Comparison of ENCODE assay signal across 17 cellular contexts in the genomic region with DNA sequence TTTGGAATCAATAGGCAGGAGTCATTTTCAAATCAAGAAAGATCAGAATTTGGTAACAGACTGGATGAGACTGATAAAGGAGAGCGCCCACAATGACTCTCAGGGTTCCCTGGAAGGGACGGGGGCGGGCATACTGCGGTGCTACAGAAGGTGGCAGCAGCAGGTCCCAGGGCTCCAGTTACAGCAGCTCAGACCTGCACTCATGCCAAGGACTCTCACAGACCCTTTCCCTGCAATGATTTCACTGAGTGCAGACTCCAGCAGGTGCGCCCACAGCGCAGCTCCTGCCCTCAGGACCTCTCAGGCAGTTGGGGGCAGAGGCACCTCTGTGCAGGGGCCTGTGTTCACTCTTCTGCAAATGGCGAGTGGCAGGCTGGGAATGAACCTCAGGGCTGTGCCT.
DNase-seq lines count a peak whose midpoint lies in the region; ATAC-seq, FAIRE-seq and TF ChIP-seq lines count a peak whose summit lies in the region.
"Had no signal": no experiment of that assay in that cellular context is flagged by ENCODE, and none has a peak within 500 bp of the region (broad histone marks: within the 10 kb centered on the region; RNA-seq: fewer than 3 reads in every experiment).

No MANE protein-coding gene starts in this region.

- H3K4me3 ChIP-seq in Panc1 (ENCODE audit: low read depth in 2 of 2, low read length in 2 of 2), result no peak overlapping the region
- H3K4me3 ChIP-seq: GM23248 had no signal

- no peaks in the 10 kb centered on the region for H3K4me1 ChIP-seq in Panc1 (ENCODE audit: control insufficient read depth, insufficient read depth, low read length)

- peak; percentile 5 for DNase-seq in activated CD4-positive, CD25-positive, alpha-beta regulatory T cell treated with anti-CD3 and anti-CD28 coated beads, Interleukin-2, amount 50 U/mL, for 72 hours
- DNase-seq in NCI-H1092 (lab: John Stamatoyannopoulos, UW) (peak; percentile 31), Panc1 (ENCODE audit: low read depth, low spot score) (no peak), posterior vena cava (ENCODE audit: low spot score) (peak; percentile 53), GM12892 (ENCODE audit: insufficient read length) (no peak)
- DNase-seq: activated B cell treated with CpG ODN at 0.5 μM for 24 hours, activated T-cell treated with anti-CD3 and anti-CD28 coated beads for 4 hours, GM23248, NCI-H2227 treated with DMSO at 0.1 percent for 48 hours, PC-3, small intestine had no signal

- intact Hi-C loops in Panc1 (cut with micrococcal nuclease; ENCODE audit: unreplicated experiment), result no loop called here
- intact Hi-C loops in posterior vena cava (cut with DNase I), result no loop called here

- no peaks in the 10 kb centered on the region for H3K9me3 ChIP-seq in Panc1 (ENCODE audit: control insufficient read depth, insufficient read depth, low read depth, low read length)

- H3K27ac ChIP-seq in Panc1 (ENCODE audit: low read length), result no peak overlapping the region
- H3K27ac ChIP-seq: GM23248, KMS-11 had no signal

- CTCF ChIA-PET in Panc1 (lab: Charles Lee), result interaction anchor here (0.5 kb wide), 1 partner anchor 10 kb away, joined by 4 read pairs; no protein-coding TSS in a partner anchor

- no peak for ATAC-seq in activated CD4-positive, CD25-positive, alpha-beta regulatory T cell treated with anti-CD3 and anti-CD28 coated beads, Interleukin-2, amount 50 U/mL, for 24 hours
- ATAC-seq in Panc1 (peak; percentile 38; the same call in 1 of the 2 replicates), HG02840 (IDR thresholded peaks at IDR 0.05; ENCODE audit: low FRiP score, unreplicated experiment) (no peak), HG03571 (IDR thresholded peaks at IDR 0.05; ENCODE audit: unreplicated experiment) (no peak)
- ATAC-seq: PC-3 had no signal

- no peak for TF ChIP-seq CTCF in Panc1 (IDR thresholded peaks at IDR 0.05)

- BruUV-seq in Panc1 (replicated peaks; lab: Mats Ljungman, UMichigan), result no TSS peak

- in situ Hi-C loops in Panc1 (cut with HindIII; ENCODE audit: low pct_unique_long_range_greater_than_20kb, low sequenced_read_pairs), result no loop called here

- no peak for TF ChIP-seq POLR2A in GM12892 (IDR thresholded peaks at IDR 0.05; ENCODE audit: low read depth, low read length)

- POLR2A ChIA-PET in Panc1 (lab: Charles Lee), result no interaction called here

- no peaks in the 10 kb centered on the region for H3K27me3 ChIP-seq in Panc1 (ENCODE audit: control insufficient read depth, insufficient read depth, low read length)

- FAIRE-seq in GM12892 (lab: Jason Lieb, UNC), result no peak
- FAIRE-seq: endothelial cell of umbilical vein, keratinocyte, small intestine had no signal

- H3K36me3 ChIP-seq in Panc1 (ENCODE audit: control insufficient read depth, insufficient read depth, low read length), result no peaks in the 10 kb centered on the region

Comparison
In these comparisons a context has a peak if more than half of its experiments do, and no peak if none do; other contexts are left out.
1. DNase-seq: peak in activated CD4-positive, CD25-positive, alpha-beta regulatory T cell treated with anti-CD3 and anti-CD28 coated beads, Interleukin-2, amount 50 U/mL, for 72 hours (single experiment), NCI-H1092 (single experiment) and posterior vena cava (single experiment); none in Panc1 (single experiment) and GM12892 (single experiment).